ENCODE assay signal across 1 cellular context in the genomic region with DNA sequence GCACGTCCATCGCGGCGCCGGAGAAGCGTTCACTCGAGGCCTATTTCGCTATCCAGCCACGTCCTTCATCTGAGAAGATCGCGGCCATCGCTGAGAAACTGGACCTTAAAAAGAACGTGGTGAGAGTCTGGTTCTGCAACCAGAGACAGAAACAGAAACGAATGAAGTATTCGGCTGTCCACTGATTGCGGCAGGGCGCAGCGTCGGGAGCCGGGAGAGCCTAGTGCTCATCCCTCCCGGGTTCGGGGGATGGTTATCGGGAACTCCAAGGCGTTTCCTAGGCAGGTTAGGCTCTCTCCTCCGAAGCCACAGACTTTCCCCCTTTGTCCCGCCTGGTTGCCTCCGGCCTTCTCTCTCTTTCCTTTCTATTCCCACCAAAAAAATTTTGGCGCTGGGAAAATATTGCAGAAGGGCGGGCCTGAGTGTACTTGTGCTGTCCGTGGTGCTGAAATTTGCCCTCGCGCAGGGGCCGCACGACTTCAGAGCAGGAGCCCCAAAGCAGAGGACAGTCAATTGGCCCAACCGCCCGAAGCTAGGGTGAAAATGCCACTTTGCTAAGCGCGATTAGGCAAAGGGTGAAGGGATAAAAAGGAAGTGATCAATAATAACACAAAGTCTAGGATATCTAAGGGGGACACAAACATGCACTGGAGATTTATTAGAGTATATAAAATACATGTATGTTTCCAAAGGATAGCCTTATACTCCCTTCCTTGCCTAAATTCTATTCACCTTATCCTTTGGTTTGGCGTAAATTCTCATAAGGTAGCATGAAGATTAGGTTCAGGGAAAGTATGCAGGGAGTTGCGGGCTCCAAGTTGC.
TF ChIP-seq lines count a peak whose summit lies in the region.

No MANE protein-coding gene starts in this region.

TF ChIP-seq in HCT116, 20 proteins besides CTCF, POLR2A, EP300 and RAD21 (continued from another document):
- TF ChIP-seq, protein P1, sequence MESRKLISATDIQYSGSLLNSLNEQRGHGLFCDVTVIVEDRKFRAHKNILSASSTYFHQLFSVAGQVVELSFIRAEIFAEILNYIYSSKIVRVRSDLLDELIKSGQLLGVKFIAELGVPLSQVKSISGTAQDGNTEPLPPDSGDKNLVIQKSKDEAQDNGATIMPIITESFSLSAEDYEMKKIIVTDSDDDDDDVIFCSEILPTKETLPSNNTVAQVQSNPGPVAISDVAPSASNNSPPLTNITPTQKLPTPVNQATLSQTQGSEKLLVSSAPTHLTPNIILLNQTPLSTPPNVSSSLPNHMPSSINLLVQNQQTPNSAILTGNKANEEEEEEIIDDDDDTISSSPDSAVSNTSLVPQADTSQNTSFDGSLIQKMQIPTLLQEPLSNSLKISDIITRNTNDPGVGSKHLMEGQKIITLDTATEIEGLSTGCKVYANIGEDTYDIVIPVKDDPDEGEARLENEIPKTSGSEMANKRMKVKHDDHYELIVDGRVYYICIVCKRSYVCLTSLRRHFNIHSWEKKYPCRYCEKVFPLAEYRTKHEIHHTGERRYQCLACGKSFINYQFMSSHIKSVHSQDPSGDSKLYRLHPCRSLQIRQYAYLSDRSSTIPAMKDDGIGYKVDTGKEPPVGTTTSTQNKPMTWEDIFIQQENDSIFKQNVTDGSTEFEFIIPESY (IDR thresholded peaks at IDR 0.05; ENCODE audit: extremely low read depth, insufficient replicate concordance, low read length), result no peak
